28 cellular contexts compared by ENCODE assay signal in genomic region chr12:42031847-42032564, GRCh38.
"Had no signal": no experiment of that assay in that cellular context is flagged by ENCODE, and none has a peak within 500 bp of the region (broad histone marks: within the 10 kb centered on the region; RNA-seq: fewer than 3 reads in every experiment).

No MANE protein-coding gene starts in this region.

- H3K9me3 Mint-ChIP-seq: stimulated activated effector memory CD8-positive, alpha-beta T cell treated with anti-CD3 and anti-CD28 coated beads, Interleukin-12 subunit alpha, Interleukin-12 subunit beta, amount 100 ng/mL, for 72 hours; stimulated activated naive CD8-positive, alpha-beta T cell treated with anti-CD3 and anti-CD28 coated beads, Interleukin-15, amount 100 ng/mL, for 72 hours; stimulated activated naive CD8-positive, alpha-beta T cell treated with anti-CD3 and anti-CD28 coated beads, Interleukin-15, Interleukin-2, amounts not matched to agents 100 ng/mL and 50 ng/mL, for 24 hours had no signal

- H3K4me3 ChIP-seq: stomach, suprapubic skin, testis, thoracic aorta, thyroid gland, tibial artery, tibial nerve, transverse colon, upper lobe of left lung, upper lobe of right lung, uterus, vagina had no signal

- H3K4me1 Mint-ChIP-seq: stimulated activated effector memory CD8-positive, alpha-beta T cell treated with anti-CD3 and anti-CD28 coated beads, Interleukin-12 subunit alpha, Interleukin-12 subunit beta, amount 100 ng/mL, for 72 hours; stimulated activated memory B cell treated with anti-CD40 and anti-IgM and Interleukin-4, amounts not matched to agents 10 μg/mL and 1 μg/mL and 100 μg/mL, for 72 hours; stimulated activated naive B cell treated with anti-CD40 and anti-IgM and Interleukin-4, amounts not matched to agents 10 μg/mL and 1 μg/mL and 100 μg/mL, for 72 hours; stimulated activated naive CD8-positive, alpha-beta T cell treated with anti-CD3 and anti-CD28 coated beads, Interleukin-15, amount 100 ng/mL, for 72 hours had no signal

- H3K27ac Mint-ChIP-seq: stimulated activated effector memory CD8-positive, alpha-beta T cell treated with anti-CD3 and anti-CD28 coated beads, Interleukin-12 subunit alpha, Interleukin-12 subunit beta, amount 100 ng/mL, for 72 hours; stimulated activated memory B cell treated with anti-CD40 and anti-IgM and Interleukin-4, amounts not matched to agents 10 μg/mL and 1 μg/mL and 100 μg/mL, for 72 hours; stimulated activated naive B cell treated with anti-CD40 and anti-IgM and Interleukin-4, amounts not matched to agents 10 μg/mL and 1 μg/mL and 100 μg/mL, for 72 hours; stimulated activated naive CD8-positive, alpha-beta T cell treated with anti-CD3 and anti-CD28 coated beads, Interleukin-15, amount 100 ng/mL, for 72 hours; stimulated activated naive CD8-positive, alpha-beta T cell treated with anti-CD3 and anti-CD28 coated beads, Interleukin-15, Interleukin-2, amounts not matched to agents 100 ng/mL and 50 ng/mL, for 24 hours; type B pancreatic cell had no signal

- H3K27me3 ChIP-seq: stomach, suprapubic skin, testis, thyroid gland, tibial artery, tibial nerve, transverse colon, upper lobe of left lung, upper lobe of right lung, uterus, vagina had no signal

- H3K9me3 ChIP-seq: suprapubic skin, testis, thyroid gland, tibial artery, upper lobe of left lung, upper lobe of right lung, uterus, vagina had no signal

- H3K27ac ChIP-seq: stomach, suprapubic skin, testis, thoracic aorta, thyroid gland, tibial artery, tibial nerve, transverse colon, upper lobe of left lung, upper lobe of right lung, uterus, vagina had no signal

- DNase-seq: stimulated activated CD4-positive, alpha-beta T cell treated with anti-CD3 and anti-CD28 coated beads, Interleukin-2, amount 100 ng/mL, for 48 hours; stimulated activated CD4-positive, alpha-beta T cell treated with anti-CD3 and anti-CD28 coated beads, Interleukin-4, amount 100 ng/mL, for 1 hour; stimulated activated CD4-positive, alpha-beta T cell treated with anti-CD3 and anti-CD28 coated beads, Interleukin-4, amount 100 ng/mL, for 24 hours; stimulated activated CD4-positive, alpha-beta T cell treated with anti-CD3 and anti-CD28 coated beads, Interleukin-4, amount 100 ng/mL, for 4 hours; stimulated activated CD8-positive, alpha-beta memory T cell treated with anti-CD3 and anti-CD28 coated beads, Interleukin-4, amount 100 ng/mL, for 48 hours; stimulated activated naive B cell treated with anti-CD40 and anti-IgM and Interleukin-4, amounts not matched to agents 10 μg/mL and 1 μg/mL and 100 μg/mL, for 72 hours; stimulated activated naive CD4-positive, alpha-beta T cell; stimulated activated naive CD4-positive, alpha-beta T cell treated with Interleukin-2 at 50 U/mL for 16 hours; stimulated activated naive CD8-positive, alpha-beta T cell treated with anti-CD3 and anti-CD28 coated beads, Interleukin-15, amount 100 ng/mL, for 72 hours; stimulated activated naive CD8-positive, alpha-beta T cell treated with anti-CD3 and anti-CD28 coated beads, Interleukin-15, Interleukin-2, amounts not matched to agents 100 U/mL and 50 U/mL, for 24 hours; stomach; substantia nigra; testis; thyroid gland; tibial artery; transverse colon; trophoblast cell; upper lobe of left lung; upper lobe of right lung; uterus had no signal

- H3K36me3 Mint-ChIP-seq: stimulated activated effector memory CD8-positive, alpha-beta T cell treated with anti-CD3 and anti-CD28 coated beads, Interleukin-12 subunit alpha, Interleukin-12 subunit beta, amount 100 ng/mL, for 72 hours; stimulated activated memory B cell treated with anti-CD40 and anti-IgM and Interleukin-4, amounts not matched to agents 10 μg/mL and 1 μg/mL and 100 μg/mL, for 72 hours; stimulated activated naive B cell treated with anti-CD40 and anti-IgM and Interleukin-4, amounts not matched to agents 10 μg/mL and 1 μg/mL and 100 μg/mL, for 72 hours; type B pancreatic cell had no signal

- H3K4me3 Mint-ChIP-seq: stimulated activated effector memory CD8-positive, alpha-beta T cell treated with anti-CD3 and anti-CD28 coated beads, Interleukin-12 subunit alpha, Interleukin-12 subunit beta, amount 100 ng/mL, for 72 hours; stimulated activated memory B cell treated with anti-CD40 and anti-IgM and Interleukin-4, amounts not matched to agents 10 μg/mL and 1 μg/mL and 100 μg/mL, for 72 hours; stimulated activated naive B cell treated with anti-CD40 and anti-IgM and Interleukin-4, amounts not matched to agents 10 μg/mL and 1 μg/mL and 100 μg/mL, for 72 hours; stimulated activated naive CD8-positive, alpha-beta T cell treated with anti-CD3 and anti-CD28 coated beads, Interleukin-15, amount 100 ng/mL, for 72 hours; stimulated activated naive CD8-positive, alpha-beta T cell treated with anti-CD3 and anti-CD28 coated beads, Interleukin-15, Interleukin-2, amounts not matched to agents 100 ng/mL and 50 ng/mL, for 24 hours; type B pancreatic cell had no signal

- H3K36me3 ChIP-seq: stomach, suprapubic skin, thoracic aorta, thyroid gland, tibial artery, tibial nerve, transverse colon, upper lobe of left lung, upper lobe of right lung, uterus, vagina had no signal

- H3K27me3 Mint-ChIP-seq: type B pancreatic cell had no signal

- H3K4me1 ChIP-seq: stomach, suprapubic skin, testis, tibial artery, tibial nerve, transverse colon, upper lobe of left lung, upper lobe of right lung, uterus, vagina had no signal
